1 cellular context compared by ENCODE assay signal in the genomic region with DNA sequence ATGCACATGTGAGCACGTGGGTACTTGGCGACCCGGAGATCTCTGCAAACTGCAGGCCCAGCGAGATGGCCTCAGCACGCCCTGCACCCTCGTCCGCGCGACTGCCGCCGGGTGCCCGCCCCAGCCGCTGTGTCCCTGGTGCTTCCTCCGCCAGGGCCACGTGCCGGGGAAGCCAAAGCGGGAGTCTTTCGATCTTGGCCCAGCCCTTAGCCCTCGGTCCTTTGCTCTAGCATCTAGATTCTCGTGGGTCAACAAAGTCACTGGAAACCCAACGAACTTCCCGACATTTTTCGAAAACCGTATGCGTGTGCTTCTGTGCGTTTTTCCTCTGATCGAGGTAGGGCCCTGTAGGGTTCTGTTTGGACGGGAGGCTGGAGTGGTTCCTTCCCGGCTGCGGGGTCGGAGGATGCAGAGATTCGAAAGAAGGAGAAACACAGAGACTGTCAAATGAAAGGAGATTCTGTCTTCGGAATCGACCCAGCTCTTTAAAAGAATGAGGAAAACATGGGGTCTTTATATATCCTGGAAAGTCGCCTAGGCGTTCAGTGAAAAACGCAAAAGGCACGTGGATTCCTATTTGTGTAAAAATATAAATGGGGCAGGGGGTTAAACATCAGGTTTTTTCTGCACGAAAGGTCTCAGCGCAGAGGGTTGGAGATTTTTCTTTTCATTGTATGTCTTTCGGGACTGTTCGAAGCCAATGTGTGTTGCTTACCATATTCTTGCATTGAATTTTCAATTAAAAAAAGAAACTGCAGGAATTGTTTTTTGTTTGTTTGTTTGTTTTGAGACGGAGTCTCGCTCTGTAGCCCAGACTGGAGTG.
TF ChIP-seq lines count a peak whose summit lies in the region.

No MANE protein-coding gene starts in this region.

TF ChIP-seq in IMR-90, 13 proteins besides CTCF, POLR2A, EP300 and RAD21 (continued from another document):
- TF ChIP-seq, protein P1, sequence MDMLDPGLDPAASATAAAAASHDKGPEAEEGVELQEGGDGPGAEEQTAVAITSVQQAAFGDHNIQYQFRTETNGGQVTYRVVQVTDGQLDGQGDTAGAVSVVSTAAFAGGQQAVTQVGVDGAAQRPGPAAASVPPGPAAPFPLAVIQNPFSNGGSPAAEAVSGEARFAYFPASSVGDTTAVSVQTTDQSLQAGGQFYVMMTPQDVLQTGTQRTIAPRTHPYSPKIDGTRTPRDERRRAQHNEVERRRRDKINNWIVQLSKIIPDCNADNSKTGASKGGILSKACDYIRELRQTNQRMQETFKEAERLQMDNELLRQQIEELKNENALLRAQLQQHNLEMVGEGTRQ (IDR thresholded peaks at IDR 0.05; ENCODE audit: low read depth, low read length) = no peak
- TF ChIP-seq RCOR1 (IDR thresholded peaks at IDR 0.05; ENCODE audit: insufficient replicate concordance, low read length) (no peak), RFX5 (IDR thresholded peaks at IDR 0.05; ENCODE audit: low read depth, low read length) (no peak), FOS (IDR thresholded peaks at IDR 0.05; ENCODE audit: low read depth, low read length) (no peak), NFE2L2 (IDR thresholded peaks at IDR 0.05; ENCODE audit: low read depth, low read length) (no peak), MXI1 (IDR thresholded peaks at IDR 0.05; ENCODE audit: borderline replicate concordance, low read depth, low read length) (no peak), MAZ (IDR thresholded peaks at IDR 0.05; ENCODE audit: borderline replicate concordance, low read depth, low read length) (no peak), BHLHE40 (IDR thresholded peaks at IDR 0.05; ENCODE audit: low read depth, low read length) (no peak)
- TF ChIP-seq, protein P2, sequence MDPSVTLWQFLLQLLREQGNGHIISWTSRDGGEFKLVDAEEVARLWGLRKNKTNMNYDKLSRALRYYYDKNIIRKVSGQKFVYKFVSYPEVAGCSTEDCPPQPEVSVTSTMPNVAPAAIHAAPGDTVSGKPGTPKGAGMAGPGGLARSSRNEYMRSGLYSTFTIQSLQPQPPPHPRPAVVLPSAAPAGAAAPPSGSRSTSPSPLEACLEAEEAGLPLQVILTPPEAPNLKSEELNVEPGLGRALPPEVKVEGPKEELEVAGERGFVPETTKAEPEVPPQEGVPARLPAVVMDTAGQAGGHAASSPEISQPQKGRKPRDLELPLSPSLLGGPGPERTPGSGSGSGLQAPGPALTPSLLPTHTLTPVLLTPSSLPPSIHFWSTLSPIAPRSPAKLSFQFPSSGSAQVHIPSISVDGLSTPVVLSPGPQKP (IDR thresholded peaks at IDR 0.05; ENCODE audit: borderline replicate concordance, low read depth, low read length) = no peak
